ENCODE assay signal across 8 cellular contexts in genomic region chr4:129362685-129363274, GRCh38.
DNase-seq lines count a peak whose midpoint lies in the region; ATAC-seq and TF ChIP-seq lines count a peak whose summit lies in the region.

No MANE protein-coding gene starts in this region.

- no peaks in the 10 kb centered on the region for H3K36me3 Mint-ChIP-seq in MCF 10A (ENCODE audit: insufficient read depth, unreplicated experiment)

- TF ChIP-seq CTCF in 22Rv1 (IDR thresholded peaks at IDR 0.05) = peak; percentile 86
- peak; percentile 76 for TF ChIP-seq CTCF in GM12864 (IDR thresholded peaks at IDR 0.05; ENCODE audit: low read depth, low read length, missing control alignments)
- TF ChIP-seq CTCF in MCF 10A (IDR thresholded peaks at IDR 0.05; ENCODE audit: unreplicated experiment) = peak; percentile 78

- no peak overlapping the region for H3K27ac Mint-ChIP-seq in MCF 10A (ENCODE audit: low read depth, unreplicated experiment)

- no peak overlapping the region for H3K4me3 Mint-ChIP-seq in MCF 10A (ENCODE audit: unreplicated experiment)

- peaks cover 12% of the 10 kb centered on the region for H3K4me1 Mint-ChIP-seq in MCF 10A (ENCODE audit: insufficient read depth, unreplicated experiment)

- ATAC-seq in HG02610 (IDR thresholded peaks at IDR 0.05; ENCODE audit: unreplicated experiment) (peak; percentile 76), SK-N-SH treated with all-trans-retinoic acid at 6 μM for 48 hours (peak; percentile 93)

- H3K9me3 Mint-ChIP-seq in MCF 10A (ENCODE audit: unreplicated experiment) = no peaks in the 10 kb centered on the region

- DNase-seq in GM12864 (ENCODE audit: low read depth) = peak; percentile 19
- peak; percentile 73 for DNase-seq in NCI-H1092 (lab: John Stamatoyannopoulos, UW)
- peak; percentile 87 for DNase-seq in MCF 10A (ENCODE audit: unreplicated experiment)
- peak; percentile 91 for DNase-seq in inferior parietal cortex (ENCODE audit: extremely low spot score)
- DNase-seq in stimulated activated CD4-positive, alpha-beta T cell treated with anti-CD3 and anti-CD28 coated beads, Interleukin-2, amount 100 ng/mL, for 4 hours (ENCODE audit: low read depth) = peak; percentile 11

- intact Hi-C loops in MCF 10A (cut with micrococcal nuclease) = loop anchor here (1.0 to 5.0 kb wide), 4 partner anchors 164 to 1446 kb away; no protein-coding TSS in a partner anchor

- CTCF ChIA-PET in MCF 10A (lab: Yijun Ruan, JAX) = interaction anchor here (0.6 to 9.0 kb wide), 30 partner anchors 9 to 1182 kb away, joined by 3 to 110 read pairs (median 4); no protein-coding TSS in a partner anchor

- no peak overlapping the region for H3K27ac ChIP-seq in 22Rv1

- no peaks in the 10 kb centered on the region for H3K27me3 Mint-ChIP-seq in MCF 10A (ENCODE audit: insufficient read depth, unreplicated experiment)

- POLR2A ChIA-PET in MCF 10A (lab: Yijun Ruan, JAX) = interaction anchor here (1.4 kb wide), 1 partner anchor 278 kb away, joined by 3 read pairs; no protein-coding TSS in a partner anchor

- BruUV-seq in MCF 10A (replicated peaks; lab: Mats Ljungman, UMichigan) = no TSS peak

- no peak overlapping the region for H3K4me3 ChIP-seq in GM12864 (ENCODE audit: low read depth, low read length)

TF ChIP-seq in SK-N-SH treated with all-trans-retinoic acid at 6 μM for 48 hours, 23 proteins besides CTCF, POLR2A, EP300 and RAD21:
- TF ChIP-seq ZNF565 (CRISPR knock-in tag; conservative IDR thresholded peaks at IDR 0.05; ENCODE audit: low read depth) (no peak), CREB5 (CRISPR knock-in tag; IDR thresholded peaks at IDR 0.05; ENCODE audit: low read depth) (no peak), ZFP3 (CRISPR knock-in tag; IDR thresholded peaks at IDR 0.05) (no peak), PPARA (CRISPR knock-in tag; IDR thresholded peaks at IDR 0.05; ENCODE audit: borderline replicate concordance) (no peak), GLIS3 (CRISPR knock-in tag; IDR thresholded peaks at IDR 0.05) (no peak), CSRNP3 (CRISPR knock-in tag; IDR thresholded peaks at IDR 0.05) (no peak), POU6F1 (CRISPR knock-in tag; IDR thresholded peaks at IDR 0.05; ENCODE audit: borderline replicate concordance, low read depth) (no peak), RARB (CRISPR knock-in tag; IDR thresholded peaks at IDR 0.05) (no peak), SNAI2 (CRISPR knock-in tag; IDR thresholded peaks at IDR 0.05) (no peak), PATZ1 (CRISPR knock-in tag; IDR thresholded peaks at IDR 0.05; ENCODE audit: borderline replicate concordance) (no peak), ISL1 (CRISPR knock-in tag; IDR thresholded peaks at IDR 0.05) (no peak)

Comparison
In these comparisons a context has a peak if more than half of its experiments do, and no peak if none do; other contexts are left out.
1. DNase-seq: peak in every context shown above with its lines; median percentile 91 in inferior parietal cortex; 87 in MCF 10A; 73 in NCI-H1092; 19 in GM12864; 11 in stimulated activated CD4-positive, alpha-beta T cell treated with anti-CD3 and anti-CD28 coated beads, Interleukin-2, amount 100 ng/mL, for 4 hours.